10 cellular contexts compared by ENCODE assay signal in the genomic region with DNA sequence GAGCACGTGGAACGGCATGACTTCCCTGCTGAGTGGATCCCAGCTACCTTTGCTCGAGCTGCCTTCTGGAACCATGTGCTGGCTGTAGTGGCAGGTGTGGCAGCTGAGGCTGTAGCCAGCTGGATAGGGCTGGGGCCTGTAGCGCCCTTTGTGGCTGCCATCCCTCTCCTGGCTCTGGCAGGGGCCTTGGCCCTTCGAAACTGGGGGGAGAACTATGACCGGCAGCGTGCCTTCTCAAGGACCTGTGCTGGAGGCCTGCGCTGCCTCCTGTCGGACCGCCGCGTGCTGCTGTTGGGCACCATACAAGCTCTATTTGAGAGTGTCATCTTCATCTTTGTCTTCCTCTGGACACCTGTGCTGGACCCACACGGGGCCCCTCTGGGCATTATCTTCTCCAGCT. TPM values are rescaled to one million over a fixed set of nuclear protein-coding genes. Genes with fewer than 3 reads are reported as not detected.
DNase-seq lines count a peak whose midpoint lies in the region; ATAC-seq and TF ChIP-seq lines count a peak whose summit lies in the region.
"Had no signal": no experiment of that assay in that cellular context is flagged by ENCODE, and none has a peak within 500 bp of the region (broad histone marks: within the 10 kb centered on the region; RNA-seq: fewer than 3 reads in every experiment).

No MANE protein-coding gene starts in this region.

- peak overlapping the region; percentile 96 for H3K4me2 ChIP-seq in fibroblast of lung (ENCODE audit: extremely low read depth, insufficient read depth, low read length)

- H3K9me3 ChIP-seq in T-helper 17 cell (ENCODE audit: control insufficient read depth, low read length, poor library complexity, severe bottlenecking), result no peaks in the 10 kb centered on the region
- no peaks in the 10 kb centered on the region for H3K9me3 ChIP-seq in fibroblast of lung (ENCODE audit: control insufficient read depth, insufficient read depth, low read depth, low read length)

- TF ChIP-seq CTCF in fibroblast of lung (conservative IDR thresholded peaks at IDR 0.05 in 1 of 2, IDR thresholded peaks at IDR 0.05 in 1 of 2; ENCODE audit: low read depth in 1 of 2, low read length in 2 of 2), result no peak

- H3K4me1 Mint-ChIP-seq in T-helper 2 cell treated with Interferon-gamma antibody and Interleukin-4, amounts not matched to agents 5 μg/mL and 100 μg/mL, for 36 hours (ENCODE audit: low read depth), result peaks cover 38% of the 10 kb centered on the region
- H3K4me1 Mint-ChIP-seq in T-helper 17 cell, result peaks cover 40% of the 10 kb centered on the region
- H3K4me1 Mint-ChIP-seq in stimulated activated memory B cell treated with anti-CD40 and anti-IgM and Interleukin-4, amounts not matched to agents 10 μg/mL and 1 μg/mL and 100 μg/mL, for 72 hours, result peaks cover 57% of the 10 kb centered on the region

- no peak for DNase-seq in T-helper 2 cell treated with Interferon-gamma antibody and Interleukin-4, amounts not matched to agents 5 μg/mL and 100 μg/mL, for 36 hours (ENCODE audit: low spot score)
- DNase-seq in T-helper 2 cell (no peak), T-helper 17 cell (no peak), fibroblast of lung (ENCODE audit: low read depth in 2 of 2) (no peak), NCI-H82 treated with DMSO at 0.1 percent for 48 hours (lab: John Stamatoyannopoulos, UW; ENCODE audit: unreplicated experiment) (no peak), OCI-M1 (lab: John Stamatoyannopoulos, UW) (no peak), SHP77 treated with DMSO at 0.1 percent for 48 hours (lab: John Stamatoyannopoulos, UW) (no peak)
- DNase-seq: activated CD4-positive, alpha-beta T cell treated with anti-CD3 and anti-CD28 coated beads, Interleukin-2, amount 50 U/mL, for 1 hour; NCI-H1694 treated with DMSO at 0.1 percent for 48 hours had no signal

- H3K27ac Mint-ChIP-seq in T-helper 2 cell treated with Interferon-gamma antibody and Interleukin-4, amounts not matched to agents 5 μg/mL and 100 μg/mL, for 36 hours, result peak overlapping the region; percentile 90
- peak overlapping the region; percentile 89 for H3K27ac Mint-ChIP-seq in T-helper 17 cell
- H3K27ac Mint-ChIP-seq in stimulated activated memory B cell treated with anti-CD40 and anti-IgM and Interleukin-4, amounts not matched to agents 10 μg/mL and 1 μg/mL and 100 μg/mL, for 72 hours, result peak overlapping the region; percentile 86

- no peak overlapping the region for H3K9ac ChIP-seq in fibroblast of lung (ENCODE audit: insufficient read depth, low read length)

- no peaks in the 10 kb centered on the region for H3K27me3 ChIP-seq in fibroblast of lung (ENCODE audit: control insufficient read depth, insufficient read depth, low read length)

- H3K27me3 Mint-ChIP-seq in T-helper 2 cell treated with Interferon-gamma antibody and Interleukin-4, amounts not matched to agents 5 μg/mL and 100 μg/mL, for 36 hours (ENCODE audit: low read depth), result no peaks in the 10 kb centered on the region
- no peaks in the 10 kb centered on the region for H3K27me3 Mint-ChIP-seq in T-helper 17 cell
- H3K27me3 Mint-ChIP-seq in stimulated activated memory B cell treated with anti-CD40 and anti-IgM and Interleukin-4, amounts not matched to agents 10 μg/mL and 1 μg/mL and 100 μg/mL, for 72 hours, result no peaks in the 10 kb centered on the region

- H4K20me1 ChIP-seq in fibroblast of lung (ENCODE audit: control insufficient read depth, extremely low read depth, insufficient read depth, low read length), result no peaks in the 10 kb centered on the region

- H3K9me3 Mint-ChIP-seq in T-helper 2 cell treated with Interferon-gamma antibody and Interleukin-4, amounts not matched to agents 5 μg/mL and 100 μg/mL, for 36 hours, result no peaks in the 10 kb centered on the region
- H3K9me3 Mint-ChIP-seq in stimulated activated memory B cell treated with anti-CD40 and anti-IgM and Interleukin-4, amounts not matched to agents 10 μg/mL and 1 μg/mL and 100 μg/mL, for 72 hours, result no peaks in the 10 kb centered on the region

- peaks cover 11% of the 10 kb centered on the region for H3K36me3 Mint-ChIP-seq in T-helper 2 cell treated with Interferon-gamma antibody and Interleukin-4, amounts not matched to agents 5 μg/mL and 100 μg/mL, for 36 hours (ENCODE audit: low read depth)
- H3K36me3 Mint-ChIP-seq in T-helper 17 cell (ENCODE audit: low read depth), result peaks cover 5% of the 10 kb centered on the region
- peaks cover 18% of the 10 kb centered on the region for H3K36me3 Mint-ChIP-seq in stimulated activated memory B cell treated with anti-CD40 and anti-IgM and Interleukin-4, amounts not matched to agents 10 μg/mL and 1 μg/mL and 100 μg/mL, for 72 hours

- H3K79me2 ChIP-seq in fibroblast of lung (ENCODE audit: control insufficient read depth, insufficient read depth, low read length), result peaks cover 18% of the 10 kb centered on the region

- peak overlapping the region in 3 of 4 experiments; percentile 84 to 91 (median 86) for H3K4me3 ChIP-seq in fibroblast of lung (replicated peaks in 1 of 4; ENCODE audit: control extremely low read depth in 1 of 4, insufficient read depth in 1 of 4, low read depth in 3 of 4, low read length in 4 of 4)

- H3K4me1 ChIP-seq in fibroblast of lung (ENCODE audit: control insufficient read depth, extremely low read depth, insufficient read depth, low read length), result peaks cover 11% of the 10 kb centered on the region

- H3K4me3 Mint-ChIP-seq in T-helper 2 cell treated with Interferon-gamma antibody and Interleukin-4, amounts not matched to agents 5 μg/mL and 100 μg/mL, for 36 hours, result peak overlapping the region; percentile 97
- peak overlapping the region; percentile 98 for H3K4me3 Mint-ChIP-seq in T-helper 17 cell
- H3K4me3 Mint-ChIP-seq in stimulated activated memory B cell treated with anti-CD40 and anti-IgM and Interleukin-4, amounts not matched to agents 10 μg/mL and 1 μg/mL and 100 μg/mL, for 72 hours, result peak overlapping the region; percentile 93

- no peak overlapping the region for H2AFZ ChIP-seq in fibroblast of lung (ENCODE audit: low read length)

- no peak overlapping the region for H3K27ac ChIP-seq in fibroblast of lung (ENCODE audit: insufficient read depth, low read length)

- peaks cover 8% of the 10 kb centered on the region for H3K36me3 ChIP-seq in fibroblast of lung (ENCODE audit: control insufficient read depth, insufficient read depth, low read length)

- ATAC-seq in T-helper 17 cell, result no peak
- no peak for ATAC-seq in stimulated activated memory B cell treated with anti-CD40 and anti-IgM and Interleukin-4, amounts not matched to agents 10 μg/mL and 1 μg/mL and 100 μg/mL, for 72 hours

RNA-seq across cellular contexts. Expression of gene ESPL1, which starts 14.8 kb away (rescaled TPM):
- under 1 TPM; 0.30 to 0.83 TPM for total RNA-seq in T-helper 17 cell
- total RNA-seq in fibroblast of lung, result 0.26 and 1.8 TPM in 2 replicates
- polyA plus RNA-seq in fibroblast of lung, result 1.4 and 5.8 TPM in 2 replicates
- 1.7 and 5.1 TPM in 2 replicates for polyA plus RNA-seq in fibroblast of lung (2012)
- polyA minus RNA-seq in fibroblast of lung (ENCODE audit: low replicate concordance), result 11.3 and 27.3 TPM in 2 replicates

RNA-seq across cellular contexts. Expression of gene RARG, which starts 21.3 kb away (rescaled TPM):
- total RNA-seq in T-helper 17 cell (10 to 100 TPM; 57.6 to 57.8 TPM), fibroblast of lung (26.7 and 51.4 TPM in 2 replicates)
- 26.9 and 30.4 TPM in 2 replicates for polyA plus RNA-seq in fibroblast of lung
- 38.1 and 47.4 TPM in 2 replicates for polyA plus RNA-seq in fibroblast of lung (2012)
- polyA minus RNA-seq in fibroblast of lung (ENCODE audit: low replicate concordance), result 83.5 and 87.1 TPM in 2 replicates

RNA-seq across cellular contexts. Expression of gene PFDN5, which starts 42.0 kb away (rescaled TPM):
- 100 to 1,000 TPM; 566 to 600 TPM for total RNA-seq in T-helper 17 cell
- total RNA-seq in fibroblast of lung, result 735 and 788 TPM in 2 replicates
- polyA plus RNA-seq in fibroblast of lung, result 977 and 1,007 TPM in 2 replicates
- polyA plus RNA-seq in fibroblast of lung (2012), result 735 and 960 TPM in 2 replicates
- 77.8 and 86.7 TPM in 2 replicates for polyA minus RNA-seq in fibroblast of lung (ENCODE audit: low replicate concordance)

RNA-seq across cellular contexts. Expression of gene MYG1, which starts 46.2 kb away (rescaled TPM):
- total RNA-seq in T-helper 17 cell (10 to 100 TPM; 30.6 to 32.5 TPM), fibroblast of lung (52.0 and 55.7 TPM in 2 replicates)
- polyA plus RNA-seq in fibroblast of lung, result 40.8 and 52.2 TPM in 2 replicates
- 60.7 and 91.7 TPM in 2 replicates for polyA plus RNA-seq in fibroblast of lung (2012)
- 50.7 and 65.8 TPM in 2 replicates for polyA minus RNA-seq in fibroblast of lung (ENCODE audit: low replicate concordance)

RNA-seq across cellular contexts. Expression of gene ITGB7, which starts 46.2 kb away (rescaled TPM):
- total RNA-seq in T-helper 17 cell (100 to 1,000 TPM; 306 to 367 TPM), fibroblast of lung (0.26 and 0.50 TPM in 2 replicates)
- 0.15 and 0.20 TPM in 2 replicates for polyA plus RNA-seq in fibroblast of lung
- 0.22 and 0.38 TPM in 2 replicates for polyA plus RNA-seq in fibroblast of lung (2012)
- polyA minus RNA-seq in fibroblast of lung (ENCODE audit: low replicate concordance), result not detected in 2 replicates
